Comparison of ENCODE assay signal across 1 cellular context in genomic region chr11:61361686-61362541, GRCh38.
TF ChIP-seq lines count a peak whose summit lies in the region.

CYB561A3 (minus strand) TSS chr11:61361882; CDS start chr11:61356713, 5,169 bp downstream.
TMEM138 (plus strand) TSS chr11:61362374; CDS start chr11:61364391, 2,017 bp downstream.

TF ChIP-seq in HepG2, 621 proteins besides CTCF, POLR2A, EP300 and RAD21 (continued from another document and continues in another):
- TF ChIP-seq HNF1B (CRISPR knock-in tag; IDR thresholded peaks at IDR 0.05) = peak; percentile 31; the same call in 1 of the 2 replicates
- 0 out of 2 replicates have a peak, but pooled peaks have one; percentile 28 for TF ChIP-seq DNMT3B (CRISPR knock-in tag; conservative IDR thresholded peaks at IDR 0.05)
- peak; percentile 82; the same call in 1 of the 2 replicates for TF ChIP-seq ZFP36L1 (CRISPR knock-in tag; IDR thresholded peaks at IDR 0.05)
- peak; percentile 100 for TF ChIP-seq ZFX (CRISPR knock-in tag; IDR thresholded peaks at IDR 0.05; ENCODE audit: low read depth)
- 0 out of 2 replicates have a peak, but pooled peaks have one; percentile 32 for TF ChIP-seq ZNF770 (CRISPR knock-in tag; IDR thresholded peaks at IDR 0.05)
- peak; percentile 44; the same call in 1 of the 2 replicates for TF ChIP-seq SP5 (CRISPR knock-in tag; IDR thresholded peaks at IDR 0.05; ENCODE audit: borderline replicate concordance, low read depth)
- peak; percentile 34; the same call in 1 of the 2 replicates for TF ChIP-seq WIZ (CRISPR knock-in tag; IDR thresholded peaks at IDR 0.05)
- TF ChIP-seq ZNF619 (CRISPR knock-in tag; IDR thresholded peaks at IDR 0.05) = no peak
- no peak for TF ChIP-seq CHD4 (IDR thresholded peaks at IDR 0.05; ENCODE audit: borderline replicate concordance, low read length)
- no peak for TF ChIP-seq MIXL1 (CRISPR knock-in tag; IDR thresholded peaks at IDR 0.05)
- TF ChIP-seq ZGPAT (CRISPR knock-in tag; IDR thresholded peaks at IDR 0.05) = peak; percentile 94
- TF ChIP-seq RFXAP (CRISPR knock-in tag; IDR thresholded peaks at IDR 0.05; ENCODE audit: borderline replicate concordance) = no peak; the same call in none of the 2 replicates
- TF ChIP-seq GABPA (IDR thresholded peaks at IDR 0.05; ENCODE audit: low read depth, low read length) = peak; percentile 78
- peak; percentile 96 for TF ChIP-seq GABPA (CRISPR knock-in tag; IDR thresholded peaks at IDR 0.05; ENCODE audit: low read depth)
- TF ChIP-seq, protein P1, sequence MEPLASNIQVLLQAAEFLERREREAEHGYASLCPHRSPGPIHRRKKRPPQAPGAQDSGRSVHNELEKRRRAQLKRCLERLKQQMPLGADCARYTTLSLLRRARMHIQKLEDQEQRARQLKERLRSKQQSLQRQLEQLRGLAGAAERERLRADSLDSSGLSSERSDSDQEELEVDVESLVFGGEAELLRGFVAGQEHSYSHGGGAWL (CRISPR knock-in tag; IDR thresholded peaks at IDR 0.05) = peak; percentile 73
- TF ChIP-seq MYC (CRISPR knock-in tag; IDR thresholded peaks at IDR 0.05; ENCODE audit: borderline replicate concordance) = peak; percentile 84
- TF ChIP-seq MXD1 (CRISPR knock-in tag; IDR thresholded peaks at IDR 0.05) = peak; percentile 84
- TF ChIP-seq ARID3A (IDR thresholded peaks at IDR 0.05; ENCODE audit: low read depth, low read length) = no peak
- peak; percentile 78; the same call in 1 of the 2 replicates for TF ChIP-seq BORCS8-MEF2B (CRISPR knock-in tag; IDR thresholded peaks at IDR 0.05)
- TF ChIP-seq FOXK2 (IDR thresholded peaks at IDR 0.05) = no peak
- peak; percentile 60; the same call in 1 of the 2 replicates for TF ChIP-seq HMGXB3 (CRISPR knock-in tag; IDR thresholded peaks at IDR 0.05; ENCODE audit: borderline replicate concordance)
- no peak for TF ChIP-seq MTERF4 (CRISPR knock-in tag; IDR thresholded peaks at IDR 0.05)
- TF ChIP-seq, protein P2, sequence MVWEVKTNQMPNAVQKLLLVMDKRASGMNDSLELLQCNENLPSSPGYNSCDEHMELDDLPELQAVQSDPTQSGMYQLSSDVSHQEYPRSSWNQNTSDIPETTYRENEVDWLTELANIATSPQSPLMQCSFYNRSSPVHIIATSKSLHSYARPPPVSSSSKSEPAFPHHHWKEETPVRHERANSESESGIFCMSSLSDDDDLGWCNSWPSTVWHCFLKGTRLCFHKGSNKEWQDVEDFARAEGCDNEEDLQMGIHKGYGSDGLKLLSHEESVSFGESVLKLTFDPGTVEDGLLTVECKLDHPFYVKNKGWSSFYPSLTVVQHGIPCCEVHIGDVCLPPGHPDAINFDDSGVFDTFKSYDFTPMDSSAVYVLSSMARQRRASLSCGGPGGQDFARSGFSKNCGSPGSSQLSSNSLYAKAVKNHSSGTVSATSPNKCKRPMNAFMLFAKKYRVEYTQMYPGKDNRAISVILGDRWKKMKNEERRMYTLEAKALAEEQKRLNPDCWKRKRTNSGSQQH (CRISPR knock-in tag; IDR thresholded peaks at IDR 0.05; ENCODE audit: low read depth) = peak; percentile 18; the same call in 1 of the 2 replicates
- TF ChIP-seq, protein P3, sequence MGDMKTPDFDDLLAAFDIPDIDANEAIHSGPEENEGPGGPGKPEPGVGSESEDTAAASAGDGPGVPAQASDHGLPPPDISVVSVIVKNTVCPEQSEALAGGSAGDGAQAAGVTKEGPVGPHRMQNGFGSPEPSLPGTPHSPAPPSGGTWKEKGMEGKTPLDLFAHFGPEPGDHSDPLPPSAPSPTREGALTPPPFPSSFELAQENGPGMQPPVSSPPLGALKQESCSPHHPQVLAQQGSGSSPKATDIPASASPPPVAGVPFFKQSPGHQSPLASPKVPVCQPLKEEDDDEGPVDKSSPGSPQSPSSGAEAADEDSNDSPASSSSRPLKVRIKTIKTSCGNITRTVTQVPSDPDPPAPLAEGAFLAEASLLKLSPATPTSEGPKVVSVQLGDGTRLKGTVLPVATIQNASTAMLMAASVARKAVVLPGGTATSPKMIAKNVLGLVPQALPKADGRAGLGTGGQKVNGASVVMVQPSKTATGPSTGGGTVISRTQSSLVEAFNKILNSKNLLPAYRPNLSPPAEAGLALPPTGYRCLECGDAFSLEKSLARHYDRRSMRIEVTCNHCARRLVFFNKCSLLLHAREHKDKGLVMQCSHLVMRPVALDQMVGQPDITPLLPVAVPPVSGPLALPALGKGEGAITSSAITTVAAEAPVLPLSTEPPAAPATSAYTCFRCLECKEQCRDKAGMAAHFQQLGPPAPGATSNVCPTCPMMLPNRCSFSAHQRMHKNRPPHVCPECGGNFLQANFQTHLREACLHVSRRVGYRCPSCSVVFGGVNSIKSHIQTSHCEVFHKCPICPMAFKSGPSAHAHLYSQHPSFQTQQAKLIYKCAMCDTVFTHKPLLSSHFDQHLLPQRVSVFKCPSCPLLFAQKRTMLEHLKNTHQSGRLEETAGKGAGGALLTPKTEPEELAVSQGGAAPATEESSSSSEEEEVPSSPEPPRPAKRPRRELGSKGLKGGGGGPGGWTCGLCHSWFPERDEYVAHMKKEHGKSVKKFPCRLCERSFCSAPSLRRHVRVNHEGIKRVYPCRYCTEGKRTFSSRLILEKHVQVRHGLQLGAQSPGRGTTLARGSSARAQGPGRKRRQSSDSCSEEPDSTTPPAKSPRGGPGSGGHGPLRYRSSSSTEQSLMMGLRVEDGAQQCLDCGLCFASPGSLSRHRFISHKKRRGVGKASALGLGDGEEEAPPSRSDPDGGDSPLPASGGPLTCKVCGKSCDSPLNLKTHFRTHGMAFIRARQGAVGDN (CRISPR knock-in tag; IDR thresholded peaks at IDR 0.05) = peak; percentile 99
- TF ChIP-seq ZMAT3 (CRISPR knock-in tag; conservative IDR thresholded peaks at IDR 0.05) = peak; percentile 82
- peak; percentile 76; the same call in 1 of the 2 replicates for TF ChIP-seq SAFB2 (CRISPR knock-in tag; IDR thresholded peaks at IDR 0.05; ENCODE audit: borderline replicate concordance, low read depth)
- TF ChIP-seq NKX3-1 (CRISPR knock-in tag; IDR thresholded peaks at IDR 0.05) = peak; percentile 68; the same call in 1 of the 2 replicates
- TF ChIP-seq ZNF615 (CRISPR knock-in tag; IDR thresholded peaks at IDR 0.05; ENCODE audit: borderline replicate concordance) = no peak
- peak; percentile 95 for TF ChIP-seq CAMTA2 (CRISPR knock-in tag; IDR thresholded peaks at IDR 0.05; ENCODE audit: borderline replicate concordance)
- TF ChIP-seq, protein P4, sequence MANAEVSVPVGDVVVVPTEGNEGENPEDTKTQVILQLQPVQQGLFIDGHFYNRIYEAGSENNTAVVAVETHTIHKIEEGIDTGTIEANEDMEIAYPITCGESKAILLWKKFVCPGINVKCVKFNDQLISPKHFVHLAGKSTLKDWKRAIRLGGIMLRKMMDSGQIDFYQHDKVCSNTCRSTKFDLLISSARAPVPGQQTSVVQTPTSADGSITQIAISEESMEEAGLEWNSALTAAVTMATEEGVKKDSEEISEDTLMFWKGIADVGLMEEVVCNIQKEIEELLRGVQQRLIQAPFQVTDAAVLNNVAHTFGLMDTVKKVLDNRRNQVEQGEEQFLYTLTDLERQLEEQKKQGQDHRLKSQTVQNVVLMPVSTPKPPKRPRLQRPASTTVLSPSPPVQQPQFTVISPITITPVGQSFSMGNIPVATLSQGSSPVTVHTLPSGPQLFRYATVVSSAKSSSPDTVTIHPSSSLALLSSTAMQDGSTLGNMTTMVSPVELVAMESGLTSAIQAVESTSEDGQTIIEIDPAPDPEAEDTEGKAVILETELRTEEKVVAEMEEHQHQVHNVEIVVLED (CRISPR knock-in tag; IDR thresholded peaks at IDR 0.05; ENCODE audit: borderline replicate concordance) = peak; percentile 86
- 0 out of 2 replicates have a peak, but pooled peaks have one; percentile 52 for TF ChIP-seq GTF3A (CRISPR knock-in tag; conservative IDR thresholded peaks at IDR 0.05)
- TF ChIP-seq ZNF564 (CRISPR knock-in tag; IDR thresholded peaks at IDR 0.05) = peak; percentile 45; the same call in 1 of the 2 replicates
